11 cellular contexts compared by ENCODE assay signal in genomic region chr7:128939075-128939860, GRCh38. TPM values are rescaled to one million over a fixed set of nuclear protein-coding genes. Genes with fewer than 3 reads are reported as not detected.
DNase-seq lines count a peak whose midpoint lies in the region; ATAC-seq and TF ChIP-seq lines count a peak whose summit lies in the region.
"Had no signal": no experiment of that assay in that cellular context is flagged by ENCODE, and none has a peak within 500 bp of the region (broad histone marks: within the 10 kb centered on the region; RNA-seq: fewer than 3 reads in every experiment).

No MANE protein-coding gene starts in this region.

- peaks cover 29% of the 10 kb centered on the region for H3K4me1 ChIP-seq in effector memory CD4-positive, alpha-beta T cell (ENCODE audit: control insufficient read depth, insufficient read depth, low read length, poor library complexity, severe bottlenecking)

- no peaks in the 10 kb centered on the region for H3K9me3 ChIP-seq in effector memory CD4-positive, alpha-beta T cell (ENCODE audit: control insufficient read depth, low read length)
- H3K9me3 ChIP-seq: body of pancreas had no signal

- peaks cover 3% of the 10 kb centered on the region for H3K27me3 ChIP-seq in HL-60 (ENCODE audit: insufficient read depth, poor library complexity, severe bottlenecking)
- no peaks in the 10 kb centered on the region for H3K27me3 ChIP-seq in effector memory CD4-positive, alpha-beta T cell (replicated peaks; ENCODE audit: control insufficient read depth, insufficient read depth, low read length, poor library complexity, severe bottlenecking)
- H3K27me3 ChIP-seq: body of pancreas had no signal

- ATAC-seq in sciatic nerve (peak; percentile 58), GM18519 (IDR thresholded peaks at IDR 0.05; ENCODE audit: low FRiP score, unreplicated experiment) (no peak), HG03520 (IDR thresholded peaks at IDR 0.05; ENCODE audit: unreplicated experiment) (no peak)

- no peaks in the 10 kb centered on the region for H3K36me3 ChIP-seq in effector memory CD4-positive, alpha-beta T cell (ENCODE audit: control insufficient read depth, insufficient read depth, low read length)

- DNase-seq in GM13977 (ENCODE audit: low spot score) (peak; percentile 75), HL-60 (ENCODE audit: low read depth in 1 of 2, low spot score in 1 of 2) (peak in 1 of 2 experiments; percentile 41), sciatic nerve (ENCODE audit: low spot score) (peak; percentile 59), RKO (ENCODE audit: low spot score) (no peak), HT-29 (ENCODE audit: low spot score) (no peak)
- peak in 1 of 3 donors; percentile 18 for DNase-seq in effector memory CD4-positive, alpha-beta T cell
- DNase-seq: PC-9 had no signal

- H3K4me3 ChIP-seq in HL-60 (replicated peaks; ENCODE audit: insufficient read depth, low read length) = peak overlapping the region; percentile 68
- H3K4me3 ChIP-seq in effector memory CD4-positive, alpha-beta T cell (ENCODE audit: insufficient read depth, low read depth, low read length, poor library complexity, severe bottlenecking) = peak overlapping the region; percentile 42

- in situ Hi-C loops in GM13977 (cut with MboI; ENCODE audit: low pct_unique_long_range_greater_than_20kb, low sequenced_read_pairs, unreplicated experiment) = no loop called here

- peak overlapping the region; percentile 86 for H3K27ac ChIP-seq in HL-60 (replicated peaks)
- peak overlapping the region; percentile 70 for H3K27ac ChIP-seq in effector memory CD4-positive, alpha-beta T cell (ENCODE audit: insufficient read depth, low read length, poor library complexity, severe bottlenecking)
- H3K27ac ChIP-seq: PC-9 had no signal

- TF ChIP-seq CTCF in GM13977 (IDR thresholded peaks at IDR 0.05; ENCODE audit: extremely low read depth, insufficient read depth, missing control alignments) (no peak), HL-60 (IDR thresholded peaks at IDR 0.05; ENCODE audit: insufficient read depth, low read length) (no peak)

- intact Hi-C loops in sciatic nerve (cut with DNase I) = no loop called here

RNA-seq across cellular contexts. Expression of gene IRF5, which starts 1.5 kb away (rescaled TPM):
- total RNA-seq in sciatic nerve = 8.7 TPM
- 17.9 and 19.1 TPM in 2 replicates for total RNA-seq in HT-29 (2014; rRNA removed; shearing (Covaris generic))
- total RNA-seq: lung microvascular endothelial cell had no signal

RNA-seq across cellular contexts. Expression of gene KCP, which starts 28.8 kb away (rescaled TPM):
- total RNA-seq in sciatic nerve = 1.8 TPM
- 1.0 and 1.2 TPM in 2 replicates for total RNA-seq in HT-29 (2014; rRNA removed; shearing (Covaris generic))
- total RNA-seq: lung microvascular endothelial cell had no signal

Comparison
In these comparisons a context has a peak if more than half of its experiments do, and no peak if none do; other contexts are left out.
1. DNase-seq: peak in GM13977 (single experiment) and sciatic nerve (single experiment); none in RKO (single experiment) and HT-29 (single experiment).